ENCODE assay signal across 1 cellular context in the genomic region with DNA sequence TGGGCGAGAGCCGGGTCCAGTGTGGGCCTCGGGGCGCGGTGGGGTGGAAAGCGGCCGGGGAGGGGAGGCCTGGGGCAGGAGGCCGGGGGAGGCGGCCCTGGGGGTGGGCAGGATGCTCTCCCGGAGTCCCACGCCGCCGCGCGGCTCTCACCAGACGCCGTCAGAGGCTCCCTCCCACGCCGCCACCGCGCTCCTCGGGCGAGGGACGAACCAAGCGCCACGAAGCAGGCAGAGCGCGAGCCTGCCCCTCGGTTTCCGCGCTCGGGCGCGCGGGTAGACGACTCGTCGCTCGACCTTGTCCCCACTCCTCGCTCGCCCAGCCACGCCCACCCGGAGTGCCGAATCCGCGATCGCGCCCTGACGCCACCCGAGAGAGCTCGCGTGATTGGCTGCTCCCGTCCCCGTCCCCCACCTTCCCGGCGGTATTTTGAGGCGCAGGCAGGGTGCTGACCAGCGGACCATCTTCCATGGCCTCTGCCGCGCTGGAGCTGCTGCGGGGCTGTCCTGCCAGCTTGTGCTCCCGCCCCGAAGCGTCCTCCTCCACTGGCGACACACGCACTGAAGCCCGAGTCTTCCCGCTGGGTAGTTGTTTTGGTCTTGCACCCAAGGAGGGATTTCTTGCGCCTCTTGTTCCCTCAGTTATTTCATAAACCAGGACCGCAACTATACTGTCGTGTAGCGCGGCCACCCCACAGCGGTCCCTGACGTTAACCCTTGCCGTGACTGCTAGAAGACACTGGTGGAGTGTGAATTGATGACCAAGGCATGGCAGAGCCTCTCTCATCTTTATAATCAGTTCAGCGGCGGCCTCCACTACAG.
TF ChIP-seq lines count a peak whose summit lies in the region.

A gene with protein sequence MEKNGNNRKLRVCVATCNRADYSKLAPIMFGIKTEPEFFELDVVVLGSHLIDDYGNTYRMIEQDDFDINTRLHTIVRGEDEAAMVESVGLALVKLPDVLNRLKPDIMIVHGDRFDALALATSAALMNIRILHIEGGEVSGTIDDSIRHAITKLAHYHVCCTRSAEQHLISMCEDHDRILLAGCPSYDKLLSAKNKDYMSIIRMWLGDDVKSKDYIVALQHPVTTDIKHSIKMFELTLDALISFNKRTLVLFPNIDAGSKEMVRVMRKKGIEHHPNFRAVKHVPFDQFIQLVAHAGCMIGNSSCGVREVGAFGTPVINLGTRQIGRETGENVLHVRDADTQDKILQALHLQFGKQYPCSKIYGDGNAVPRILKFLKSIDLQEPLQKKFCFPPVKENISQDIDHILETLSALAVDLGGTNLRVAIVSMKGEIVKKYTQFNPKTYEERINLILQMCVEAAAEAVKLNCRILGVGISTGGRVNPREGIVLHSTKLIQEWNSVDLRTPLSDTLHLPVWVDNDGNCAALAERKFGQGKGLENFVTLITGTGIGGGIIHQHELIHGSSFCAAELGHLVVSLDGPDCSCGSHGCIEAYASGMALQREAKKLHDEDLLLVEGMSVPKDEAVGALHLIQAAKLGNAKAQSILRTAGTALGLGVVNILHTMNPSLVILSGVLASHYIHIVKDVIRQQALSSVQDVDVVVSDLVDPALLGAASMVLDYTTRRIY (minus strand): TSS at position 279 of the 819 bp plus-strand sequence. CDS start 9,093 bp downstream, outside the sequence.

TF ChIP-seq in K562, 482 proteins besides CTCF, POLR2A, EP300 and RAD21 (continued from another document and continues in another):
- no peak for TF ChIP-seq CREBBP (IDR thresholded peaks at IDR 0.05; ENCODE audit: low read depth, low read length)
- TF ChIP-seq POLR2AphosphoS5 (IDR thresholded peaks at IDR 0.05; ENCODE audit: control insufficient read depth, insufficient read depth, low read depth, low read length) = peak; percentile 73; the same call in 1 of the 2 replicates
- TF ChIP-seq, protein P1, sequence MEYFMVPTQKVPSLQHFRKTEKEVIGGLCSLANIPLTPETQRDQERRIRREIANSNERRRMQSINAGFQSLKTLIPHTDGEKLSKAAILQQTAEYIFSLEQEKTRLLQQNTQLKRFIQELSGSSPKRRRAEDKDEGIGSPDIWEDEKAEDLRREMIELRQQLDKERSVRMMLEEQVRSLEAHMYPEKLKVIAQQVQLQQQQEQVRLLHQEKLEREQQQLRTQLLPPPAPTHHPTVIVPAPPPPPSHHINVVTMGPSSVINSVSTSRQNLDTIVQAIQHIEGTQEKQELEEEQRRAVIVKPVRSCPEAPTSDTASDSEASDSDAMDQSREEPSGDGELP (CRISPR knock-in tag; IDR thresholded peaks at IDR 0.05; ENCODE audit: borderline replicate concordance) = peak; percentile 68; the same call in 1 of the 2 replicates
- TF ChIP-seq STAT5A (IDR thresholded peaks at IDR 0.05; ENCODE audit: borderline replicate concordance, low read length) = no peak
- TF ChIP-seq, protein P2, sequence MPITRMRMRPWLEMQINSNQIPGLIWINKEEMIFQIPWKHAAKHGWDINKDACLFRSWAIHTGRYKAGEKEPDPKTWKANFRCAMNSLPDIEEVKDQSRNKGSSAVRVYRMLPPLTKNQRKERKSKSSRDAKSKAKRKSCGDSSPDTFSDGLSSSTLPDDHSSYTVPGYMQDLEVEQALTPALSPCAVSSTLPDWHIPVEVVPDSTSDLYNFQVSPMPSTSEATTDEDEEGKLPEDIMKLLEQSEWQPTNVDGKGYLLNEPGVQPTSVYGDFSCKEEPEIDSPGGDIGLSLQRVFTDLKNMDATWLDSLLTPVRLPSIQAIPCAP (CRISPR knock-in tag; IDR thresholded peaks at IDR 0.05; ENCODE audit: borderline replicate concordance) = no peak
- no peak for TF ChIP-seq ZNF408 (CRISPR knock-in tag; IDR thresholded peaks at IDR 0.05; ENCODE audit: low read depth)
- no peak for TF ChIP-seq ZNF3 (CRISPR knock-in tag; IDR thresholded peaks at IDR 0.05)
- TF ChIP-seq HMGN3 (IDR thresholded peaks at IDR 0.05; ENCODE audit: borderline replicate concordance, extremely low read depth, insufficient read length, low read depth, low read length) = peak; percentile 73
- no peak for TF ChIP-seq GATAD2A (IDR thresholded peaks at IDR 0.05)
- TF ChIP-seq XRCC5 (IDR thresholded peaks at IDR 0.05; ENCODE audit: low read depth, low read length) = 0 out of 2 replicates have a peak, but pooled peaks have one; percentile 57
- TF ChIP-seq CTCFL (IDR thresholded peaks at IDR 0.05; ENCODE audit: borderline replicate concordance, insufficient read depth, low read depth, low read length, poor library complexity, severe bottlenecking) = no peak
- TF ChIP-seq, protein P3, sequence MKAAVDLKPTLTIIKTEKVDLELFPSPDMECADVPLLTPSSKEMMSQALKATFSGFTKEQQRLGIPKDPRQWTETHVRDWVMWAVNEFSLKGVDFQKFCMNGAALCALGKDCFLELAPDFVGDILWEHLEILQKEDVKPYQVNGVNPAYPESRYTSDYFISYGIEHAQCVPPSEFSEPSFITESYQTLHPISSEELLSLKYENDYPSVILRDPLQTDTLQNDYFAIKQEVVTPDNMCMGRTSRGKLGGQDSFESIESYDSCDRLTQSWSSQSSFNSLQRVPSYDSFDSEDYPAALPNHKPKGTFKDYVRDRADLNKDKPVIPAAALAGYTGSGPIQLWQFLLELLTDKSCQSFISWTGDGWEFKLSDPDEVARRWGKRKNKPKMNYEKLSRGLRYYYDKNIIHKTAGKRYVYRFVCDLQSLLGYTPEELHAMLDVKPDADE (conservative IDR thresholded peaks at IDR 0.05; ENCODE audit: control insufficient read depth, low read depth, low read length) = peak; percentile 72; the same call in 1 of the 2 replicates
- TF ChIP-seq, protein P4, sequence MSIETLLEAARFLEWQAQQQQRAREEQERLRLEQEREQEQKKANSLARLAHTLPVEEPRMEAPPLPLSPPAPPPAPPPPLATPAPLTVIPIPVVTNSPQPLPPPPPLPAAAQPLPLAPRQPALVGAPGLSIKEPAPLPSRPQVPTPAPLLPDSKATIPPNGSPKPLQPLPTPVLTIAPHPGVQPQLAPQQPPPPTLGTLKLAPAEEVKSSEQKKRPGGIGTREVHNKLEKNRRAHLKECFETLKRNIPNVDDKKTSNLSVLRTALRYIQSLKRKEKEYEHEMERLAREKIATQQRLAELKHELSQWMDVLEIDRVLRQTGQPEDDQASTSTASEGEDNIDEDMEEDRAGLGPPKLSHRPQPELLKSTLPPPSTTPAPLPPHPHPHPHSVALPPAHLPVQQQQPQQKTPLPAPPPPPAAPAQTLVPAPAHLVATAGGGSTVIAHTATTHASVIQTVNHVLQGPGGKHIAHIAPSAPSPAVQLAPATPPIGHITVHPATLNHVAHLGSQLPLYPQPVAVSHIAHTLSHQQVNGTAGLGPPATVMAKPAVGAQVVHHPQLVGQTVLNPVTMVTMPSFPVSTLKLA (conservative IDR thresholded peaks at IDR 0.05) = peak; percentile 77 to 85
- TF ChIP-seq BHLHE40 (IDR thresholded peaks at IDR 0.05; ENCODE audit: low read length) = peak; percentile 27; the same call in 1 of the 2 replicates
- TF ChIP-seq SMARCC2 (IDR thresholded peaks at IDR 0.05; ENCODE audit: low read depth) = no peak
- peak in 1 of 2 experiments; percentile 65; a peak in 2 of 4 replicates for TF ChIP-seq NONO (IDR thresholded peaks at IDR 0.05; ENCODE audit: low read depth in 2 of 2, low read length in 1 of 2)
- TF ChIP-seq HMG20A (CRISPR knock-in tag; conservative IDR thresholded peaks at IDR 0.05) = no peak
- no peak; a peak in 1 of 4 replicates for TF ChIP-seq CSDE1 (IDR thresholded peaks at IDR 0.05)
- TF ChIP-seq NRF1 (conservative IDR thresholded peaks at IDR 0.05 in 1 of 2, IDR thresholded peaks at IDR 0.05 in 1 of 2) = peak; percentile 52 to 69
- TF ChIP-seq UBTF (IDR thresholded peaks at IDR 0.05; ENCODE audit: borderline replicate concordance in 1 of 2, low read depth in 2 of 2, low read length in 2 of 2) = 0 out of 4 replicates have a peak, but pooled peaks have one; percentile 9 to 20
- TF ChIP-seq ZNF740 (CRISPR knock-in tag; IDR thresholded peaks at IDR 0.05) = no peak
- TF ChIP-seq ZNF740 (tag; IDR thresholded peaks at IDR 0.05) = no peak
- TF ChIP-seq, protein P5, sequence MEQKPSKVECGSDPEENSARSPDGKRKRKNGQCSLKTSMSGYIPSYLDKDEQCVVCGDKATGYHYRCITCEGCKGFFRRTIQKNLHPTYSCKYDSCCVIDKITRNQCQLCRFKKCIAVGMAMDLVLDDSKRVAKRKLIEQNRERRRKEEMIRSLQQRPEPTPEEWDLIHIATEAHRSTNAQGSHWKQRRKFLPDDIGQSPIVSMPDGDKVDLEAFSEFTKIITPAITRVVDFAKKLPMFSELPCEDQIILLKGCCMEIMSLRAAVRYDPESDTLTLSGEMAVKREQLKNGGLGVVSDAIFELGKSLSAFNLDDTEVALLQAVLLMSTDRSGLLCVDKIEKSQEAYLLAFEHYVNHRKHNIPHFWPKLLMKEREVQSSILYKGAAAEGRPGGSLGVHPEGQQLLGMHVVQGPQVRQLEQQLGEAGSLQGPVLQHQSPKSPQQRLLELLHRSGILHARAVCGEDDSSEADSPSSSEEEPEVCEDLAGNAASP (IDR thresholded peaks at IDR 0.05) = no peak
- peak; percentile 79; the same call in 1 of the 2 replicates for TF ChIP-seq PHF21A (IDR thresholded peaks at IDR 0.05; ENCODE audit: borderline replicate concordance, low read depth)
- TF ChIP-seq ASH1L (IDR thresholded peaks at IDR 0.05; ENCODE audit: borderline replicate concordance, low read depth, partially characterized antibody) = no peak
- peak; percentile 91 for TF ChIP-seq TBP (optimal IDR thresholded peaks at IDR 0.05; ENCODE audit: low read depth, low read length)
- peak; percentile 84 for TF ChIP-seq ZFX (CRISPR knock-in tag; IDR thresholded peaks at IDR 0.05)
- 0 out of 2 replicates have a peak, but pooled peaks have one; percentile 43 for TF ChIP-seq KLF1 (tag; IDR thresholded peaks at IDR 0.05)
- TF ChIP-seq HDAC1 (IDR thresholded peaks at IDR 0.05) = peak in 1 of 2 experiments; percentile 63; a peak in 1 of 4 replicates
- TF ChIP-seq ZNF707 (CRISPR knock-in tag; conservative IDR thresholded peaks at IDR 0.05) = no peak
- TF ChIP-seq, protein P6, sequence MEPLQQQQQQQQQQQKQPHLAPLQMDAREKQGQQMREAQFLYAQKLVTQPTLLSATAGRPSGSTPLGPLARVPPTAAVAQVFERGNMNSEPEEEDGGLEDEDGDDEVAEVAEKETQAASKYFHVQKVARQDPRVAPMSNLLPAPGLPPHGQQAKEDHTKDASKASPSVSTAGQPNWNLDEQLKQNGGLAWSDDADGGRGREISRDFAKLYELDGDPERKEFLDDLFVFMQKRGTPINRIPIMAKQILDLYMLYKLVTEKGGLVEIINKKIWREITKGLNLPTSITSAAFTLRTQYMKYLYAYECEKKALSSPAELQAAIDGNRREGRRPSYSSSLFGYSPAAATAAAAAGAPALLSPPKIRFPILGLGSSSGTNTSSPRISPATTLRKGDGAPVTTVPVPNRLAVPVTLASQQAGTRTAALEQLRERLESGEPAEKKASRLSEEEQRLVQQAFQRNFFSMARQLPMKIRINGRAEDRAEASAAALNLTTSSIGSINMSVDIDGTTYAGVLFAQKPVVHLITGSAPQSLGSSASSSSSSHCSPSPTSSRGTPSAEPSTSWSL (CRISPR knock-in tag; IDR thresholded peaks at IDR 0.05; ENCODE audit: borderline replicate concordance) = no peak
- no peak for TF ChIP-seq ZNF551 (CRISPR knock-in tag; IDR thresholded peaks at IDR 0.05)
- no peak for TF ChIP-seq SPI1 (IDR thresholded peaks at IDR 0.05; ENCODE audit: borderline replicate concordance, low read depth, low read length)
- no peak for TF ChIP-seq SMARCA5 (IDR thresholded peaks at IDR 0.05)
